1 cellular context compared by ENCODE assay signal in genomic region chr17:38667099-38667786, GRCh38.
TF ChIP-seq lines count a peak whose summit lies in the region.

No MANE protein-coding gene starts in this region.

TF ChIP-seq in A549, 52 proteins besides CTCF, POLR2A, EP300 and RAD21 (continued from another document):
- TF ChIP-seq NPAS2 (CRISPR knock-in tag; IDR thresholded peaks at IDR 0.05; ENCODE audit: borderline replicate concordance) (no peak), CBX8 (IDR thresholded peaks at IDR 0.05) (no peak), JUNB (IDR thresholded peaks at IDR 0.05) (no peak), ESRRA (IDR thresholded peaks at IDR 0.05; ENCODE audit: borderline replicate concordance, low read length) (peak; percentile 53; the same call in 1 of the 2 replicates), FOSB (CRISPR knock-in tag; IDR thresholded peaks at IDR 0.05) (no peak), CHD4 (IDR thresholded peaks at IDR 0.05; ENCODE audit: borderline replicate concordance) (no peak; the same call in 1 of the 2 replicates), HOXA7 (CRISPR knock-in tag; IDR thresholded peaks at IDR 0.05) (no peak), RCOR1 (IDR thresholded peaks at IDR 0.05; ENCODE audit: low read depth, low read length) (peak; percentile 29), MAZ (IDR thresholded peaks at IDR 0.05; ENCODE audit: borderline replicate concordance, low read depth, low read length) (peak; percentile 56; the same call in 1 of the 2 replicates), KDM5A (IDR thresholded peaks at IDR 0.05) (no peak), ZNF302 (CRISPR knock-in tag; IDR thresholded peaks at IDR 0.05) (no peak), HMGXB4 (CRISPR knock-in tag; IDR thresholded peaks at IDR 0.05; ENCODE audit: borderline replicate concordance) (no peak), NR3C1 (IDR thresholded peaks at IDR 0.05) (no peak), CEBPB (IDR thresholded peaks at IDR 0.05) (no peak), ZC3H11A (IDR thresholded peaks at IDR 0.05) (peak; percentile 100), ZFP36 (IDR thresholded peaks at IDR 0.05; ENCODE audit: borderline replicate concordance, partially characterized antibody) (peak; percentile 98), TFCP2L1 (CRISPR knock-in tag; IDR thresholded peaks at IDR 0.05) (no peak), FOSL2 (IDR thresholded peaks at IDR 0.05) (no peak), FOSL2 (CRISPR knock-in tag; IDR thresholded peaks at IDR 0.05) (no peak)
